ENCODE assay signal across 8 cellular contexts in genomic region chr7:115340828-115341227, GRCh38.
DNase-seq lines count a peak whose midpoint lies in the region; ATAC-seq, FAIRE-seq and TF ChIP-seq lines count a peak whose summit lies in the region.

No MANE protein-coding gene starts in this region.

- FAIRE-seq in HTR-8/SVneo (lab: Jason Lieb, UNC) (no peak), GM12892 (lab: Jason Lieb, UNC) (no peak)

- TF ChIP-seq CTCF in fibroblast of pulmonary artery (IDR thresholded peaks at IDR 0.05; ENCODE audit: low read length, missing control alignments), result peak; percentile 35

- TF ChIP-seq POLR2A in GM12892 (IDR thresholded peaks at IDR 0.05; ENCODE audit: low read depth, low read length), result no peak

- ATAC-seq in GM18519 (IDR thresholded peaks at IDR 0.05; ENCODE audit: low FRiP score, unreplicated experiment), result peak; percentile 60

- no peak overlapping the region for H3K4me3 ChIP-seq in fibroblast of pulmonary artery (replicated peaks; ENCODE audit: low read depth, low read length)

- DNase-seq in AG08396 (ENCODE audit: low spot score) (peak; percentile 38), NCI-H460 (ENCODE audit: extremely low read depth, low read depth) (peak; percentile 45), fibroblast of pulmonary artery (ENCODE audit: low read depth) (peak; percentile 90), HTR-8/SVneo (ENCODE audit: insufficient read length, low spot score) (no peak), mucosa of gallbladder (ENCODE audit: low spot score) (no peak), GM12892 (ENCODE audit: insufficient read length) (no peak)
- DNase-seq in activated CD4-positive, alpha-beta T cell treated with anti-CD3 and anti-CD28 coated beads, Interleukin-2, amount 50 U/mL, for 1 hour, result no peak

Comparison
In these comparisons a context has a peak if more than half of its experiments do, and no peak if none do; other contexts are left out.
1. DNase-seq: peak in AG08396 (single experiment), NCI-H460 (single experiment) and fibroblast of pulmonary artery (single experiment); none in HTR-8/SVneo (single experiment), mucosa of gallbladder (single experiment), activated CD4-positive, alpha-beta T cell treated with anti-CD3 and anti-CD28 coated beads, Interleukin-2, amount 50 U/mL, for 1 hour (single experiment) and GM12892 (single experiment).